In genomic region chr6:134199848-134200606, GRCh38 we compare ENCODE assay signal across 15 cellular contexts.
DNase-seq lines count a peak whose midpoint lies in the region; ATAC-seq and TF ChIP-seq lines count a peak whose summit lies in the region.
"Had no signal": no experiment of that assay in that cellular context is flagged by ENCODE, and none has a peak within 500 bp of the region (broad histone marks: within the 10 kb centered on the region; RNA-seq: fewer than 3 reads in every experiment).

No MANE protein-coding gene starts in this region.

- H3K4me3 ChIP-seq in PC-3 (ENCODE audit: low read length) (no peak overlapping the region), WERI-Rb-1 (ENCODE audit: low read depth, low read length) (no peak overlapping the region)
- H3K4me3 ChIP-seq: lung, transverse colon had no signal

- peaks cover 28% of the 10 kb centered on the region for H3K4me1 ChIP-seq in PC-3 (ENCODE audit: insufficient read depth, low read length)
- H3K4me1 ChIP-seq: transverse colon had no signal

- H4K20me1 ChIP-seq in PC-3 (ENCODE audit: low read length), result no peaks in the 10 kb centered on the region

- peak overlapping the region; percentile 11; the same call in 1 of the 2 replicates for H3K4me2 ChIP-seq in PC-3 (ENCODE audit: low read length)

- H3K9me3 Mint-ChIP-seq in progenitor cell of endocrine pancreas (ENCODE audit: low read depth), result no peaks in the 10 kb centered on the region

- POLR2A ChIA-PET in PC-3 (lab: Charles Lee; ENCODE audit: unreplicated experiment), result no interaction called here

- no peak overlapping the region for H2AFZ ChIP-seq in PC-3 (ENCODE audit: low read length)

- H3K9me2 ChIP-seq in PC-3 (replicated peaks; ENCODE audit: low read length), result no peaks in the 10 kb centered on the region

- no peaks in the 10 kb centered on the region for H3K36me3 Mint-ChIP-seq in progenitor cell of endocrine pancreas (ENCODE audit: insufficient read depth)

- H3K27me3 ChIP-seq in PC-3 (ENCODE audit: low read length), result no peaks in the 10 kb centered on the region
- no peaks in the 10 kb centered on the region for H3K27me3 ChIP-seq in WERI-Rb-1 (ENCODE audit: insufficient read depth, low read depth, severe bottlenecking)
- H3K27me3 ChIP-seq: transverse colon had no signal

- no peaks in the 10 kb centered on the region for H3K36me3 ChIP-seq in PC-3 (ENCODE audit: low read depth, low read length)
- H3K36me3 ChIP-seq in WERI-Rb-1, result no peaks in the 10 kb centered on the region
- H3K36me3 ChIP-seq: transverse colon had no signal

- ATAC-seq in GM19035 (IDR thresholded peaks at IDR 0.05; ENCODE audit: unreplicated experiment) (peak; percentile 52), HG02885 (IDR thresholded peaks at IDR 0.05; ENCODE audit: poor library complexity, unreplicated experiment) (peak; percentile 58), PC-3 (no peak), HG02970 (IDR thresholded peaks at IDR 0.05; ENCODE audit: low FRiP score, unreplicated experiment) (no peak)

- H3K9ac ChIP-seq in PC-3 (ENCODE audit: low read length), result no peak overlapping the region

- H3K79me2 ChIP-seq in PC-3 (ENCODE audit: low read length), result no peaks in the 10 kb centered on the region

- no TSS peak for BruUV-seq in PC-3 (replicated peaks; lab: Mats Ljungman, UMichigan)

- H3K4me1 Mint-ChIP-seq in progenitor cell of endocrine pancreas (ENCODE audit: low read depth), result peaks cover 19% of the 10 kb centered on the region

- H3K9me3 ChIP-seq in PC-3 (ENCODE audit: low read length) (no peaks in the 10 kb centered on the region), WERI-Rb-1 (ENCODE audit: severe bottlenecking) (no peaks in the 10 kb centered on the region)
- H3K9me3 ChIP-seq: transverse colon had no signal

- no peak overlapping the region for H3K27ac ChIP-seq in PC-3 (ENCODE audit: low read length)
- no peak overlapping the region for H3K27ac ChIP-seq in WERI-Rb-1
- H3K27ac ChIP-seq: transverse colon had no signal

- CTCF ChIA-PET in PC-3 (lab: Charles Lee), result no interaction called here

- peaks cover 3% of the 10 kb centered on the region for H3K27me3 Mint-ChIP-seq in progenitor cell of endocrine pancreas
- H3K27me3 Mint-ChIP-seq: activated naive CD8-positive, alpha-beta T cell treated with anti-CD3 and anti-CD28 coated beads for 36 hours had no signal

- H3K27ac Mint-ChIP-seq in progenitor cell of endocrine pancreas, result peak overlapping the region; percentile 63
- H3K27ac Mint-ChIP-seq: activated naive CD8-positive, alpha-beta T cell treated with anti-CD3 and anti-CD28 coated beads for 36 hours had no signal

- TF ChIP-seq CTCF in PC-3 (conservative IDR thresholded peaks at IDR 0.05; ENCODE audit: low read depth, low read length) (no peak), progenitor cell of endocrine pancreas (IDR thresholded peaks at IDR 0.05; ENCODE audit: unreplicated experiment) (no peak), WERI-Rb-1 (IDR thresholded peaks at IDR 0.05; ENCODE audit: low read depth, low read length) (no peak)

- H3F3A ChIP-seq in PC-3 (ENCODE audit: low read length, unreplicated experiment), result no peaks in the 10 kb centered on the region

- DNase-seq in PC-3 (peak; percentile 11), progenitor cell of endocrine pancreas (ENCODE audit: low spot score, unreplicated experiment) (no peak), NCI-H2029 treated with DMSO at 0.1 percent for 48 hours (lab: John Stamatoyannopoulos, UW) (no peak), NCI-H446 treated with DMSO at 0.1 percent for 48 hours (lab: John Stamatoyannopoulos, UW) (no peak), WERI-Rb-1 (no peak)
- DNase-seq: activated naive CD8-positive, alpha-beta T cell treated with anti-CD3 and anti-CD28 coated beads for 36 hours; COR-L47; hippocampal formation; NCI-H2171 treated with DMSO at 0.1 percent for 48 hours; nucleus accumbens; transverse colon had no signal

- H3K4me3 Mint-ChIP-seq in progenitor cell of endocrine pancreas (ENCODE audit: low read depth), result no peak overlapping the region
- H3K4me3 Mint-ChIP-seq: activated naive CD8-positive, alpha-beta T cell treated with anti-CD3 and anti-CD28 coated beads for 36 hours had no signal

- intact Hi-C loops in PC-3 (cut with micrococcal nuclease), result no loop called here

Comparison
In these comparisons a context has a peak if more than half of its experiments do, and no peak if none do; other contexts are left out.
1. ATAC-seq: peak in GM19035 (single experiment) and HG02885 (single experiment); none in PC-3 (single experiment) and HG02970 (single experiment).